ENCODE assay signal across 25 cellular contexts in genomic region chr10:74332398-74332797, GRCh38.
DNase-seq lines count a peak whose midpoint lies in the region; ATAC-seq and TF ChIP-seq lines count a peak whose summit lies in the region.
"Had no signal": no experiment of that assay in that cellular context is flagged by ENCODE, and none has a peak within 500 bp of the region (broad histone marks: within the 10 kb centered on the region; RNA-seq: fewer than 3 reads in every experiment).

No MANE protein-coding gene starts in this region.

- no peak overlapping the region for H3K4me3 ChIP-seq in epithelial cell of esophagus (ENCODE audit: low read length)
- H3K4me3 ChIP-seq: BLaER1 treated with 17β-estradiol and CSF1 and Interleukin-3, amounts not matched to agents 10 nM and 100 nM; lung; smooth muscle cell; vagina had no signal

- no peak for ATAC-seq in HG03025 (IDR thresholded peaks at IDR 0.05; ENCODE audit: low FRiP score, unreplicated experiment)
- no peak for ATAC-seq in natural killer cell treated with Interleukin-12 subunit alpha and Interleukin-12 subunit beta and Interleukin-15 and Interleukin-18, amount 100 ng/mL, for 72 hours
- ATAC-seq: Right ventricle myocardium inferior had no signal

- peak; percentile 16 for DNase-seq in EL
- DNase-seq in LHCN-M2 (ENCODE audit: low read depth), result peak; percentile 15
- DNase-seq in epithelial cell of esophagus (ENCODE audit: low read depth), result peak; percentile 10
- DNase-seq in pons (ENCODE audit: low spot score), result peak; percentile 3
- no peak for DNase-seq in D341Med (ENCODE audit: low spot score)
- DNase-seq in natural killer cell treated with Interleukin-12 subunit alpha and Interleukin-12 subunit beta and Interleukin-15 and Interleukin-18, amount 100 ng/mL, for 72 hours (ENCODE audit: low spot score), result no peak
- DNase-seq: activated CD4-positive, alpha-beta memory T cell treated with anti-CD3 and anti-CD28 coated beads for 36 hours; activated naive CD4-positive, alpha-beta T cell treated with anti-CD3 and anti-CD28 coated beads, Interleukin-2, amount 10 ng/mL, durations not matched to agents 7 days and 5 days; activated T-cell treated with anti-CD3 and anti-CD28 coated beads, Interleukin-2, amount 50 U/mL, for 24 hours; cortex of kidney; head of caudate nucleus; naive B cell; NCI-H1048; NCI-H2029 treated with DMSO at 0.1 percent for 48 hours; NCI-H510A; stimulated activated CD8-positive, alpha-beta memory T cell treated with anti-CD3 and anti-CD28 coated beads, Interleukin-4, amount 100 ng/mL, for 48 hours; substantia nigra had no signal

- H3K27ac Mint-ChIP-seq in natural killer cell treated with Interleukin-12 subunit alpha and Interleukin-12 subunit beta and Interleukin-15 and Interleukin-18, amount 100 ng/mL, for 72 hours, result no peak overlapping the region
- H3K27ac Mint-ChIP-seq: activated CD4-positive, alpha-beta memory T cell treated with anti-CD3 and anti-CD28 coated beads for 36 hours; activated naive CD4-positive, alpha-beta T cell treated with anti-CD3 and anti-CD28 coated beads, Interleukin-2, amount 10 ng/mL, durations not matched to agents 7 days and 5 days; activated T-cell treated with anti-CD3 and anti-CD28 coated beads, Interleukin-2, amount 50 U/mL, for 24 hours; IgD-negative memory B cell; T-helper 1 cell treated with Interleukin-12 subunit alpha and Interleukin-12 subunit beta and Interleukin-4 antibody, amounts not matched to agents 30 μg/mL and 1 μg/mL, for 36 hours had no signal

- no peaks in the 10 kb centered on the region for H3K36me3 Mint-ChIP-seq in natural killer cell treated with Interleukin-12 subunit alpha and Interleukin-12 subunit beta and Interleukin-15 and Interleukin-18, amount 100 ng/mL, for 72 hours

- no peaks in the 10 kb centered on the region for H3K9me3 Mint-ChIP-seq in natural killer cell treated with Interleukin-12 subunit alpha and Interleukin-12 subunit beta and Interleukin-15 and Interleukin-18, amount 100 ng/mL, for 72 hours
- H3K9me3 Mint-ChIP-seq: activated CD4-positive, alpha-beta memory T cell treated with anti-CD3 and anti-CD28 coated beads for 36 hours; activated naive CD4-positive, alpha-beta T cell treated with anti-CD3 and anti-CD28 coated beads, Interleukin-2, amount 10 ng/mL, durations not matched to agents 7 days and 5 days; activated T-cell treated with anti-CD3 and anti-CD28 coated beads, Interleukin-2, amount 50 U/mL, for 24 hours; IgD-negative memory B cell; naive B cell; T-helper 1 cell treated with Interleukin-12 subunit alpha and Interleukin-12 subunit beta and Interleukin-4 antibody, amounts not matched to agents 30 μg/mL and 1 μg/mL, for 36 hours had no signal

- H3K4me1 Mint-ChIP-seq in natural killer cell treated with Interleukin-12 subunit alpha and Interleukin-12 subunit beta and Interleukin-15 and Interleukin-18, amount 100 ng/mL, for 72 hours (ENCODE audit: low read depth in 2 of 2), result peaks cover 0 to 3% of the 10 kb centered on the region in 2 donors
- H3K4me1 Mint-ChIP-seq: activated naive CD4-positive, alpha-beta T cell treated with anti-CD3 and anti-CD28 coated beads, Interleukin-2, amount 10 ng/mL, durations not matched to agents 7 days and 5 days had no signal

- no peak overlapping the region for H3K4me3 Mint-ChIP-seq in natural killer cell treated with Interleukin-12 subunit alpha and Interleukin-12 subunit beta and Interleukin-15 and Interleukin-18, amount 100 ng/mL, for 72 hours
- H3K4me3 Mint-ChIP-seq: activated CD4-positive, alpha-beta memory T cell treated with anti-CD3 and anti-CD28 coated beads for 36 hours; activated naive CD4-positive, alpha-beta T cell treated with anti-CD3 and anti-CD28 coated beads, Interleukin-2, amount 10 ng/mL, durations not matched to agents 7 days and 5 days; activated T-cell treated with anti-CD3 and anti-CD28 coated beads, Interleukin-2, amount 50 U/mL, for 24 hours; IgD-negative memory B cell; T-helper 1 cell treated with Interleukin-12 subunit alpha and Interleukin-12 subunit beta and Interleukin-4 antibody, amounts not matched to agents 30 μg/mL and 1 μg/mL, for 36 hours had no signal

- no peak for TF ChIP-seq CTCF in epithelial cell of esophagus (IDR thresholded peaks at IDR 0.05; ENCODE audit: insufficient read depth, low read depth, low read length, missing control alignments)

- no peaks in the 10 kb centered on the region for H3K27me3 Mint-ChIP-seq in natural killer cell treated with Interleukin-12 subunit alpha and Interleukin-12 subunit beta and Interleukin-15 and Interleukin-18, amount 100 ng/mL, for 72 hours
- H3K27me3 Mint-ChIP-seq: activated CD4-positive, alpha-beta memory T cell treated with anti-CD3 and anti-CD28 coated beads for 36 hours; activated naive CD4-positive, alpha-beta T cell treated with anti-CD3 and anti-CD28 coated beads, Interleukin-2, amount 10 ng/mL, durations not matched to agents 7 days and 5 days; activated T-cell treated with anti-CD3 and anti-CD28 coated beads, Interleukin-2, amount 50 U/mL, for 24 hours; IgD-negative memory B cell; naive B cell had no signal

Comparison
In these comparisons a context has a peak if more than half of its experiments do, and no peak if none do; other contexts are left out.
1. DNase-seq: peak in EL (single experiment), LHCN-M2 (single experiment), epithelial cell of esophagus (single experiment) and pons (single experiment); none in D341Med (single experiment) and natural killer cell treated with Interleukin-12 subunit alpha and Interleukin-12 subunit beta and Interleukin-15 and Interleukin-18, amount 100 ng/mL, for 72 hours (single experiment).